In genomic region chr1:240304466-240304865, GRCh38 we compare ENCODE assay signal across 22 cellular contexts.
"Had no signal": no experiment of that assay in that cellular context is flagged by ENCODE, and none has a peak within 500 bp of the region (broad histone marks: within the 10 kb centered on the region; RNA-seq: fewer than 3 reads in every experiment).

No MANE protein-coding gene starts in this region.

- H3K36me3 ChIP-seq: brain microvascular endothelial cell, left lung, ovary, right lobe of liver, tibial nerve, uterus had no signal

- H3K27ac Mint-ChIP-seq: naive thymus-derived CD4-positive, alpha-beta T cell; stimulated activated naive CD8-positive, alpha-beta T cell treated with anti-CD3 and anti-CD28 coated beads, Interleukin-15, Interleukin-2, amounts not matched to agents 100 ng/mL and 50 ng/mL, for 24 hours had no signal

- H3K4me3 Mint-ChIP-seq: activated T-cell treated with anti-CD3 and anti-CD28 coated beads, Interleukin-2, amount 50 U/mL, for 4 hours; naive thymus-derived CD4-positive, alpha-beta T cell; stimulated activated naive CD8-positive, alpha-beta T cell treated with anti-CD3 and anti-CD28 coated beads, Interleukin-15, Interleukin-2, amounts not matched to agents 100 ng/mL and 50 ng/mL, for 24 hours had no signal

- H3K9me3 ChIP-seq: ovary, right lobe of liver, uterus had no signal

- H3K4me3 ChIP-seq: left lung, ovary, right lobe of liver, tibial nerve, uterus had no signal

- H3K27me3 ChIP-seq: brain microvascular endothelial cell, foreskin keratinocyte, left lung, ovary, right lobe of liver, tibial nerve, uterus had no signal

- H3K4me1 Mint-ChIP-seq: naive thymus-derived CD4-positive, alpha-beta T cell had no signal

- H3K27ac ChIP-seq: brain microvascular endothelial cell, foreskin keratinocyte, left lung, ovary, right lobe of liver, tibial nerve, uterus had no signal

- DNase-seq: activated CD4-positive, alpha-beta T cell treated with anti-CD3 and anti-CD28 coated beads, Interleukin-2, amount 50 U/mL, for 1 hour; activated CD4-positive, CD25-positive, alpha-beta regulatory T cell treated with anti-CD3 and anti-CD28 coated beads, Interleukin-2, amount 50 U/mL, for 72 hours; activated CD8-positive, alpha-beta memory T cell treated with anti-CD3 and anti-CD28 coated beads, Interleukin-2, amount 50 U/mL, for 4 hours; activated effector memory CD4-positive, alpha-beta T cell treated with anti-CD3 and anti-CD28 coated beads, Interleukin-2, amount 50 U/mL, for 16 hours; activated naive CD4-positive, alpha-beta T cell treated with anti-CD3 and anti-CD28 coated beads, Interleukin-2, amount 50 U/mL, for 16 hours; activated T-cell treated with anti-CD3 and anti-CD28 coated beads, Interleukin-2, amount 50 U/mL, for 4 hours; aorta; brain microvascular endothelial cell; central memory CD4-positive, alpha-beta T cell; foreskin keratinocyte; left lung; mammary epithelial cell; naive thymus-derived CD4-positive, alpha-beta T cell; ovary; right lobe of liver; small intestine; stimulated activated CD4-positive, alpha-beta T cell treated with anti-CD3 and anti-CD28 coated beads, Interleukin-15, amount 100 ng/mL, for 24 hours; stimulated activated CD4-positive, alpha-beta T cell treated with anti-CD3 and anti-CD28 coated beads, Interleukin-2, amount 100 ng/mL, for 48 hours; T1000; uterus had no signal

- H3K27me3 Mint-ChIP-seq: stimulated activated naive CD8-positive, alpha-beta T cell treated with anti-CD3 and anti-CD28 coated beads, Interleukin-15, Interleukin-2, amounts not matched to agents 100 ng/mL and 50 ng/mL, for 24 hours had no signal

- H3K4me1 ChIP-seq: foreskin keratinocyte, left lung, right lobe of liver, tibial nerve, uterus had no signal

- H3K36me3 Mint-ChIP-seq: naive thymus-derived CD4-positive, alpha-beta T cell had no signal

- ATAC-seq: activated T-cell treated with anti-CD3 and anti-CD28 coated beads, Interleukin-2, amount 50 U/mL, for 4 hours; foreskin keratinocyte; left lung; naive thymus-derived CD4-positive, alpha-beta T cell; right lobe of liver had no signal
